In the genomic region with DNA sequence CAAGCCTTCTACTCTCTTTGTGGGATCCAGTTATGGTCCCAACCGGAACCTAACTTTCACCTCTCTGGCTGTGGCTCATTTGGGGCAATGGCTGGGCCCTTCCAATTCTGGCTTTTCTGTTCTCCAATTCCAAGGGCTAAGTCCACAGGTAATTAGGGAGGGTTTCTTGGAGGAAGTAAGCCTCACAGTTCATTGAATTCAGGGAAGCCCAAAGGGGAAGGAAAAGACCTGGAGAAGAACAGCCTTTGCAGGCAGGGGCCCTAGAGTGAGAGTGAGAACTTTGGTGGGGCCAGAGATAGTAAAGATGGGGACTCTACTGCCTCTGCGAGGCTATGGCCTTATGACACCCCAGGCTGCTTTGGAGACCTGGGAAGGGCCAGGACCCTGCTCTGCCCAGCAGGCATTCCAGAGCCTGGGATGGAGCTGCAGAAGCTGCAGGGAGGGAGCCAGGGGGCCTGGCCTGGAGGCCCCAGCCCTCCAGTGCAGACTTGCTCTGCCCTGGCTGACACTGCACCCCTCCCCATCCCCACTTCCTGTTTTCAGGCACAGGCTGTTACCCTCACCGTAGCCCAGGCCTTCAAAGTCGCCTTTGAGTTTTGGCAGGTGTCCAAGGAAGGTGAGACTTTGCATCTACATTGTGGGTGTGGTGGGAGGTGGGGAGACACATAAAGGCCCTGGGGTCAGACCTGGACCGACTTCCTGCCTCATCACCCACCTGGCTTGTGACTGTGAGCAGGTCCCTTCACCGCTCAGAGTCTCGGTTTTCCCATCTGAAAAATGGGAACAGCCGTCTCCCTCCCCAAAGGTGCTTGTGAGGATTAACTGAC, we compare ENCODE assay signal across 9 cellular contexts. TPM values are rescaled to one million over a fixed set of nuclear protein-coding genes. Genes with fewer than 3 reads are reported as not detected.
DNase-seq lines count a peak whose midpoint lies in the region; TF ChIP-seq lines count a peak whose summit lies in the region.
"Had no signal": no experiment of that assay in that cellular context is flagged by ENCODE, and none has a peak within 500 bp of the region (broad histone marks: within the 10 kb centered on the region; RNA-seq: fewer than 3 reads in every experiment).

No MANE protein-coding gene starts in this region.

- no peak for DNase-seq in left ventricle myocardium inferior
- no peak for DNase-seq in cardiac septum (ENCODE audit: low spot score)
- peak; percentile 29 to 69 for DNase-seq in NOMO-1 (lab: John Stamatoyannopoulos, UW; ENCODE audit: unreplicated experiment in 2 of 2)
- DNase-seq in activated T-helper 1 cell treated with anti-CD3 and anti-CD28 coated beads, Interleukin-2, amount 50 U/mL, for 16 hours (ENCODE audit: low read depth in 1 of 2, low spot score in 1 of 2): peak; percentile 56 to 69
- DNase-seq in neural crest cell (ENCODE audit: low read depth, low spot score): no peak
- DNase-seq in epidermal melanocyte (ENCODE audit: insufficient read length, low spot score): no peak
- DNase-seq in hippocampal formation (lab: John Stamatoyannopoulos, UW): no peak
- no peak for DNase-seq in sigmoid colon

- H3K4me1 Mint-ChIP-seq in neural crest cell: peaks cover 88% of the 10 kb centered on the region

- H3K27ac Mint-ChIP-seq in neural crest cell (ENCODE audit: unreplicated experiment): peak overlapping the region; percentile 81

- intact Hi-C loops in left ventricle myocardium inferior (cut with micrococcal nuclease) (no loop called here), cardiac septum (cut with DNase I) (no loop called here), sigmoid colon (cut with DNase I) (no loop called here)

- H3K36me3 ChIP-seq in left ventricle myocardium inferior (peaks cover 37% of the 10 kb centered on the region), sigmoid colon (peaks cover 0 to 44% (median 2%) of the 10 kb centered on the region in 4 donors)

- no peak for TF ChIP-seq POLR2A in sigmoid colon (IDR thresholded peaks at IDR 0.05)

- H3K27me3 ChIP-seq in left ventricle myocardium inferior (ENCODE audit: low read depth) (no peaks in the 10 kb centered on the region), sigmoid colon (no peaks in the 10 kb centered on the region)
- H3K27me3 ChIP-seq: adrenal gland had no signal

- H3K9me3 ChIP-seq in left ventricle myocardium inferior (replicated peaks): no peaks in the 10 kb centered on the region
- H3K9me3 ChIP-seq in sigmoid colon: no peaks in the 10 kb centered on the region
- H3K9me3 ChIP-seq: adrenal gland had no signal

- H3K36me3 Mint-ChIP-seq in neural crest cell (ENCODE audit: low read depth): no peaks in the 10 kb centered on the region

- whole genome bisulfite sequencing in sigmoid colon, 2 donors: 22 to 41% methylated on average over 8 of the region's 8 CpGs

- H3K27me3 Mint-ChIP-seq in neural crest cell (ENCODE audit: low read depth): no peaks in the 10 kb centered on the region

- TF ChIP-seq EP300 in sigmoid colon (IDR thresholded peaks at IDR 0.05): no peak

- H3K4me1 ChIP-seq in left ventricle myocardium inferior (peaks cover 56% of the 10 kb centered on the region), sigmoid colon (peaks cover 0 to 31% (median 20%) of the 10 kb centered on the region in 4 donors)

- peak overlapping the region; percentile 27 for H3K27ac ChIP-seq in left ventricle myocardium inferior (replicated peaks)
- peak overlapping the region in 2 of 4 donors; percentile 11 to 17 for H3K27ac ChIP-seq in sigmoid colon

- no peak overlapping the region for H3K4me3 Mint-ChIP-seq in neural crest cell

- H3K9me3 Mint-ChIP-seq in neural crest cell: no peaks in the 10 kb centered on the region

- H3K4me3 ChIP-seq in left ventricle myocardium inferior (no peak overlapping the region), sigmoid colon (no peak overlapping the region)
- H3K4me3 ChIP-seq: adrenal gland had no signal

- TF ChIP-seq CTCF in left ventricle myocardium inferior (IDR thresholded peaks at IDR 0.05; ENCODE audit: borderline replicate concordance): no peak
- TF ChIP-seq CTCF in neural crest cell (conservative IDR thresholded peaks at IDR 0.05): no peak
- no peak for TF ChIP-seq CTCF in sigmoid colon (IDR thresholded peaks at IDR 0.05)

RNA-seq across cellular contexts. Expression of gene LDLRAP1, which starts 18.9 kb away (rescaled TPM):
- total RNA-seq in left ventricle myocardium inferior (14.4 TPM), cardiac septum (14.4 TPM), neural crest cell (18.8 and 20.7 TPM in 2 replicates), sigmoid colon (10 to 100 TPM in 2 of 4 donors, 1 to 10 TPM in 2; 9.1 to 17.4 (median 10.3) TPM)
- 10 to 100 TPM; 25.9 to 35.8 (median 30.0) TPM for polyA plus RNA-seq in sigmoid colon

RNA-seq across cellular contexts. Expression of gene MAN1C1, which starts 54.3 kb away (rescaled TPM):
- total RNA-seq in left ventricle myocardium inferior (18.0 TPM), cardiac septum (16.7 TPM), neural crest cell (19.8 and 22.6 TPM in 2 replicates), sigmoid colon (10 to 100 TPM; 12.8 to 32.1 (median 22.9) TPM)
- polyA plus RNA-seq in sigmoid colon: 1 to 10 TPM in 2 of 3 donors, under 1 TPM in 1; 0.69 to 7.4 (median 3.6) TPM

Comparison
In these comparisons a context has a peak if more than half of its experiments do, and no peak if none do; other contexts are left out.
1. DNase-seq: peak in NOMO-1 (2 of 2) and activated T-helper 1 cell treated with anti-CD3 and anti-CD28 coated beads, Interleukin-2, amount 50 U/mL, for 16 hours (2 of 2); none in left ventricle myocardium inferior (single experiment), cardiac septum (single experiment), neural crest cell (single experiment), epidermal melanocyte (single experiment), hippocampal formation (0 of 2) and sigmoid colon (single experiment).